Comparison of ENCODE assay signal across 12 cellular contexts in genomic region chr6:4359108-4359710, GRCh38.
DNase-seq lines count a peak whose midpoint lies in the region; ATAC-seq and TF ChIP-seq lines count a peak whose summit lies in the region.
"Had no signal": no experiment of that assay in that cellular context is flagged by ENCODE, and none has a peak within 500 bp of the region (broad histone marks: within the 10 kb centered on the region; RNA-seq: fewer than 3 reads in every experiment).

No MANE protein-coding gene starts in this region.

- POLR2A ChIA-PET in AG04450 (lab: Yijun Ruan, JAX), result interaction anchor here (0.5 to 1.8 kb wide), 3 partner anchors 11 to 54 kb away, joined by 4 to 9 read pairs (median 7); no protein-coding TSS in a partner anchor

- no peak overlapping the region for H3K4me2 ChIP-seq in trophoblast cell (ENCODE audit: low read length)

- H3K9me3 Mint-ChIP-seq in natural killer cell, result peaks cover 0 to 2% of the 10 kb centered on the region in 2 donors

- peaks cover 14% of the 10 kb centered on the region for H3K79me1 ChIP-seq in trophoblast cell (ENCODE audit: low read length)

- H2BK120ac ChIP-seq in trophoblast cell (ENCODE audit: insufficient read depth, low read length, poor library complexity), result peak overlapping the region; percentile 40

- H3K4me1 Mint-ChIP-seq in natural killer cell, result peaks cover 0 to 4% of the 10 kb centered on the region in 2 donors

- no peak overlapping the region for H3K18ac ChIP-seq in trophoblast cell (ENCODE audit: low read length)

- H3K36me3 ChIP-seq in adipocyte (ENCODE audit: control insufficient read depth, insufficient read depth, low read length, severe bottlenecking) (no peaks in the 10 kb centered on the region), trophoblast cell (ENCODE audit: control insufficient read depth in 1 of 2, insufficient read depth in 2 of 2, low read length in 2 of 2) (no peaks in the 10 kb centered on the region)
- H3K36me3 ChIP-seq: upper lobe of left lung, WERI-Rb-1 had no signal

- no CpG with 5 or more reads among the region's 7 CpGs for WGBS in trophoblast cell (ENCODE audit: extremely low coverage, insufficient coverage, insufficient read length)

- H4K91ac ChIP-seq in trophoblast cell (ENCODE audit: low read depth, low read length), result peak overlapping the region; percentile 41

- H3K23ac ChIP-seq in trophoblast cell (ENCODE audit: low read length), result no peak overlapping the region

- H3K9me3 ChIP-seq in AG04450 (ENCODE audit: control insufficient read depth, insufficient read depth, low read length) (no peaks in the 10 kb centered on the region; the same call in 1 of the 2 replicates), adipocyte (ENCODE audit: control insufficient read depth, low read length) (no peaks in the 10 kb centered on the region), trophoblast cell (ENCODE audit: insufficient read depth, low read depth, low read length) (no peaks in the 10 kb centered on the region)
- H3K9me3 ChIP-seq: upper lobe of left lung had no signal

- H3K27me3 ChIP-seq in AG04450 (ENCODE audit: control insufficient read depth, insufficient read depth, low read length), result no peaks in the 10 kb centered on the region
- H3K27me3 ChIP-seq in adipocyte (replicated peaks; ENCODE audit: control insufficient read depth, insufficient read depth, low read length), result no peaks in the 10 kb centered on the region
- H3K27me3 ChIP-seq in foreskin keratinocyte, result no peaks in the 10 kb centered on the region
- no peaks in the 10 kb centered on the region for H3K27me3 ChIP-seq in trophoblast cell (ENCODE audit: insufficient read depth, low read length)
- H3K27me3 ChIP-seq: upper lobe of left lung had no signal

- CTCF ChIA-PET in AG04450 (lab: Charles Lee), result interaction anchor here (0.6 kb wide), 2 partner anchors 107 to 644 kb away, joined by 3 read pairs; no protein-coding TSS in a partner anchor

- H3K4me3 ChIP-seq in AG04450 (ENCODE audit: low read depth, low read length) (0 out of 2 replicates have a peak overlapping the region, but pooled peaks have one; percentile 17), adipocyte (ENCODE audit: low read length) (peak overlapping the region; percentile 59), trophoblast cell (ENCODE audit: low read depth, low read length) (no peak overlapping the region)
- H3K4me3 ChIP-seq: upper lobe of left lung had no signal

- peak overlapping the region; percentile 12 for H2AK5ac ChIP-seq in trophoblast cell (ENCODE audit: low read length)

- no peak overlapping the region for H4K12ac ChIP-seq in trophoblast cell (ENCODE audit: low read depth, low read length)

- peaks cover 7% of the 10 kb centered on the region for H3K79me2 ChIP-seq in trophoblast cell (ENCODE audit: control insufficient read depth, insufficient read depth, low read length, poor library complexity)

- H3K27me3 Mint-ChIP-seq in natural killer cell (ENCODE audit: low read depth in 2 of 2), result peaks cover 0 to 3% of the 10 kb centered on the region in 2 donors

- no peaks in the 10 kb centered on the region for H3K36me3 Mint-ChIP-seq in natural killer cell

- H3K4ac ChIP-seq in trophoblast cell (ENCODE audit: low read depth, low read length), result no peak overlapping the region

- H3K14ac ChIP-seq in trophoblast cell (ENCODE audit: low read length), result peak overlapping the region; percentile 10

- ATAC-seq in foreskin keratinocyte (no peak), natural killer cell (no peak), GM18870 (IDR thresholded peaks at IDR 0.05; ENCODE audit: unreplicated experiment) (no peak)

- no peak overlapping the region for H2AFZ ChIP-seq in trophoblast cell (ENCODE audit: insufficient read depth, low read length, poor library complexity)

- DNase-seq in AG04450 (ENCODE audit: low read depth, low spot score) (no peak), adipocyte (ENCODE audit: low read depth) (no peak), foreskin keratinocyte (no peak), trophoblast cell (peak in 1 of 2 donors; percentile 21), KG1 (lab: John Stamatoyannopoulos, UW) (no peak), natural killer cell (no peak), SKM-1 (lab: John Stamatoyannopoulos, UW; ENCODE audit: unreplicated experiment) (no peak)
- DNase-seq: WERI-Rb-1 had no signal

- H2BK5ac ChIP-seq in trophoblast cell (ENCODE audit: low read depth, low read length, poor library complexity), result no peak overlapping the region

- H3K27ac ChIP-seq in AG04450 (ENCODE audit: low read depth, low read length) (peak overlapping the region; percentile 98), foreskin keratinocyte (peak overlapping the region; percentile 96), trophoblast cell (ENCODE audit: low read depth, low read length) (no peak overlapping the region)
- H3K27ac ChIP-seq: WERI-Rb-1 had no signal

- no peak overlapping the region for H3K4me3 Mint-ChIP-seq in natural killer cell
- H3K4me3 Mint-ChIP-seq: B cell had no signal

- intact Hi-C loops in natural killer cell (cut with micrococcal nuclease), result no loop called here

- H2BK12ac ChIP-seq in trophoblast cell (ENCODE audit: low read length), result peak overlapping the region; percentile 26

- peak overlapping the region; percentile 80 for H3K9ac ChIP-seq in adipocyte (ENCODE audit: low read length)
- no peak overlapping the region for H3K9ac ChIP-seq in trophoblast cell (ENCODE audit: low read length)

- TF ChIP-seq CTCF in AG04450 (IDR thresholded peaks at IDR 0.05; ENCODE audit: low read depth, low read length), result no peak
- TF ChIP-seq CTCF in foreskin keratinocyte (conservative IDR thresholded peaks at IDR 0.05), result no peak
- TF ChIP-seq CTCF in natural killer cell (IDR thresholded peaks at IDR 0.05), result no peak

- H4K8ac ChIP-seq in trophoblast cell (ENCODE audit: low read depth, low read length), result no peak overlapping the region

- H3K4me1 ChIP-seq in adipocyte (ENCODE audit: control insufficient read depth, insufficient read depth, low read length) (peaks cover 26% of the 10 kb centered on the region), foreskin keratinocyte (peaks cover 18% of the 10 kb centered on the region), trophoblast cell (ENCODE audit: control insufficient read depth in 1 of 2, insufficient read depth in 2 of 2, low read length in 2 of 2) (peaks cover 15 to 18% of the 10 kb centered on the region in 2 experiments)
- H3K4me1 ChIP-seq: upper lobe of left lung had no signal

- no peak overlapping the region for H3K27ac Mint-ChIP-seq in natural killer cell
- H3K27ac Mint-ChIP-seq: activated T-helper 2 cell treated with anti-CD3 and anti-CD28 coated beads, Interferon-gamma antibody, Interleukin-2, Interleukin-4, amounts not matched to agents 10 μg/mL and 5 μg/mL and 100 μg/mL, durations not matched to agents 14 hours and 24 hours and 36 hours; B cell had no signal
